Comparison of ENCODE assay signal across 27 cellular contexts in genomic region chr2:170201734-170202393, GRCh38.
DNase-seq lines count a peak whose midpoint lies in the region; ATAC-seq and TF ChIP-seq lines count a peak whose summit lies in the region.
"Had no signal": no experiment of that assay in that cellular context is flagged by ENCODE, and none has a peak within 500 bp of the region (broad histone marks: within the 10 kb centered on the region; RNA-seq: fewer than 3 reads in every experiment).

No MANE protein-coding gene starts in this region.

- peaks cover 0 to 12% (median 9%) of the 10 kb centered on the region in 10 experiments; a peak in 13 of 20 replicates for H3K4me1 ChIP-seq in BLaER1 treated with 17β-estradiol and CSF1 and Interleukin-3, amounts not matched to agents 10 nM and 100 nM
- H3K4me1 ChIP-seq in tibial artery: no peaks in the 10 kb centered on the region
- H3K4me1 ChIP-seq: left ventricle myocardium inferior, transverse colon had no signal

- no peaks in the 10 kb centered on the region for H3K9me3 ChIP-seq in BLaER1 treated with 17β-estradiol and CSF1 and Interleukin-3, amounts not matched to agents 10 nM and 100 nM (replicated peaks in 1 of 11)
- H3K9me3 ChIP-seq in tibial artery: no peaks in the 10 kb centered on the region
- H3K9me3 ChIP-seq: left ventricle myocardium inferior, transverse colon had no signal

- no peaks in the 10 kb centered on the region for H4K20me1 ChIP-seq in BLaER1 treated with 17β-estradiol and CSF1 and Interleukin-3, amounts not matched to agents 10 nM and 100 nM

- DNase-seq in UCSD-AML1 (lab: John Stamatoyannopoulos, UW; ENCODE audit: unreplicated experiment): no peak
- DNase-seq in tibial artery: no peak
- no peak for DNase-seq in C1 segment of cervical spinal cord (lab: John Stamatoyannopoulos, UW)
- no peak for DNase-seq in NCI-H1092 (lab: John Stamatoyannopoulos, UW)
- DNase-seq: activated CD4-positive, alpha-beta T cell treated with anti-CD3 and anti-CD28 coated beads, Interleukin-2, amount 50 U/mL, for 4 hours; activated naive CD4-positive, alpha-beta T cell treated with Interleukin-2 at 50 U/mL for 16 hours; CD4-positive, alpha-beta memory T cell; effector CD4-positive, alpha-beta T cell; EL; HCEC 1CT; islet precursor cell; Karpas-422; left ventricle myocardium inferior; mesendoderm; NCI-H146; NCI-H2107; NCI-H446 treated with DMSO at 0.1 percent for 48 hours; PC-3; right cardiac atrium; stimulated activated CD4-positive, alpha-beta T cell treated with anti-CD3 and anti-CD28 coated beads, Interleukin-2, amount 100 ng/mL, for 24 hours; T1000; transverse colon had no signal

- peak overlapping the region in 2 of 11 experiments; percentile 37 to 44; a peak in 3 of 22 replicates for H3K27ac ChIP-seq in BLaER1 treated with 17β-estradiol and CSF1 and Interleukin-3, amounts not matched to agents 10 nM and 100 nM
- H3K27ac ChIP-seq in tibial artery: no peak overlapping the region
- H3K27ac ChIP-seq: left ventricle myocardium inferior, transverse colon had no signal

- TF ChIP-seq CTCF in tibial artery (IDR thresholded peaks at IDR 0.05): no peak

- H3K27me3 ChIP-seq in BLaER1 treated with 17β-estradiol and CSF1 and Interleukin-3, amounts not matched to agents 10 nM and 100 nM: no peaks in the 10 kb centered on the region
- H3K27me3 ChIP-seq in tibial artery: no peaks in the 10 kb centered on the region
- H3K27me3 ChIP-seq: transverse colon had no signal

- H3K4me2 ChIP-seq in BLaER1 treated with 17β-estradiol and CSF1 and Interleukin-3, amounts not matched to agents 10 nM and 100 nM: peak overlapping the region in 8 of 11 experiments; percentile 6 to 44 (median 30); a peak in 15 of 22 replicates

- H3K4me3 ChIP-seq in BLaER1 treated with 17β-estradiol and CSF1 and Interleukin-3, amounts not matched to agents 10 nM and 100 nM: no peak overlapping the region
- H3K4me3 ChIP-seq in tibial artery: no peak overlapping the region
- H3K4me3 ChIP-seq: left ventricle myocardium inferior, transverse colon had no signal

- H3K9ac ChIP-seq in BLaER1 treated with 17β-estradiol and CSF1 and Interleukin-3, amounts not matched to agents 10 nM and 100 nM: no peak overlapping the region

- intact Hi-C loops in tibial artery (cut with DNase I; ENCODE audit: low total_unique reads): no loop called here

- ATAC-seq in GM19463 (IDR thresholded peaks at IDR 0.05; ENCODE audit: unreplicated experiment) (peak; percentile 67), HG02610 (IDR thresholded peaks at IDR 0.05; ENCODE audit: unreplicated experiment) (peak; percentile 70), HG03354 (IDR thresholded peaks at IDR 0.05; ENCODE audit: poor library complexity, severe bottlenecking, unreplicated experiment) (peak; percentile 51)
- ATAC-seq: PC-3, right cardiac atrium, WTC11 had no signal

- no peaks in the 10 kb centered on the region for H3K36me3 ChIP-seq in BLaER1 treated with 17β-estradiol and CSF1 and Interleukin-3, amounts not matched to agents 10 nM and 100 nM
- no peaks in the 10 kb centered on the region for H3K36me3 ChIP-seq in tibial artery
- H3K36me3 ChIP-seq: left ventricle myocardium inferior, transverse colon had no signal
